21 cellular contexts compared by ENCODE assay signal in the genomic region with DNA sequence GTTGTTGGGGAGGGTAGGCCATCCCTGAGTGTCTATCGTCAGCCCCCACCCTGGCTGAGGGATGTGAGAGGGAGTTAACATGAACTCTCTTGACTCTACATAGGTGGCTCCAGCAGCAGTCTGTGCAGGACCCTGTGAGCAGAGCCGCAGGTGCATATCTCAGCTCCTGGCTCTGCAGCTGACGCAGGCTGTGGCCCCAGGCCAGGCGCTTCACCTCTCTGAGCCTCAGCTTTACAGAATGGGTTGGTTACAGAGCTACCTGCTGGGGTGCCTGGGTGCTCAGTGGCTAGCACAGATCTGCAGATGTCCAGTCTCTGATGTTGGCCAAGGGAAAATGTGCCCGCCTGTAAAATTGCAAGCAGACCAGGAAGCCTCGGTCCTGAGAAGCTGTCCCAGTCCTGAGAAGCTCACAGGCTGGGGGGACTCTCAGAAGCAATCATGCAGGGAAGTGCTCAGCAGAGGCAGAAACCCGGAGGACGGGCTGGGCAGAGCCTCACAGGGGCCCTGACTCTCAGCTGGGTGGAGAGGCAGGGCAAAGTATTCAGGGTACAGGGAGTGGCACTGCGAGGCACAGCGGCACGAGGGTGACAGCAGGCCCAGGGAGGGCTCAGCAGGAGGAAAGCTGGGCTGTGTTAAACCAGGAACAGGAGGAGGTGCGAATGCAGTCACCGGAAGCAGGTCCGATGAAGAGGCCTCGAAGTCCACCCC. TPM values are rescaled to one million over a fixed set of nuclear protein-coding genes. Genes with fewer than 3 reads are reported as not detected.
DNase-seq lines count a peak whose midpoint lies in the region; ATAC-seq, FAIRE-seq and TF ChIP-seq lines count a peak whose summit lies in the region.
"Had no signal": no experiment of that assay in that cellular context is flagged by ENCODE, and none has a peak within 500 bp of the region (broad histone marks: within the 10 kb centered on the region; RNA-seq: fewer than 3 reads in every experiment).

No MANE protein-coding gene starts in this region.

- H2BK12ac ChIP-seq in neuronal stem cell (ENCODE audit: low read length) = no peak overlapping the region

- in situ Hi-C loops in mammary epithelial cell (cut with MboI; ENCODE audit: low sequenced_read_pairs in 2 of 2) = loop anchor here (5.0 kb wide), 1 partner anchor 39 kb away; no protein-coding TSS in a partner anchor

- no peak overlapping the region for H3K27ac Mint-ChIP-seq in endodermal cell
- H3K27ac Mint-ChIP-seq in naive thymus-derived CD8-positive, alpha-beta T cell = no peak overlapping the region
- H3K27ac Mint-ChIP-seq: T-helper 2 cell treated with Interferon-gamma antibody and Interleukin-4, amounts not matched to agents 5 μg/mL and 100 μg/mL, for 36 hours had no signal

- H3K79me1 ChIP-seq in neuronal stem cell (ENCODE audit: low read depth, low read length) = peaks cover 3% of the 10 kb centered on the region

- H3K4me3 Mint-ChIP-seq in endodermal cell = no peak overlapping the region
- no peak overlapping the region for H3K4me3 Mint-ChIP-seq in naive thymus-derived CD8-positive, alpha-beta T cell
- H3K4me3 Mint-ChIP-seq: T-helper 2 cell treated with Interferon-gamma antibody and Interleukin-4, amounts not matched to agents 5 μg/mL and 100 μg/mL, for 36 hours had no signal

- H3K4me2 ChIP-seq in BLaER1 = peak overlapping the region; percentile 47
- no peak overlapping the region for H3K4me2 ChIP-seq in neuronal stem cell (ENCODE audit: insufficient read depth, low read length, poor library complexity, severe bottlenecking)
- H3K4me2 ChIP-seq in mammary epithelial cell (ENCODE audit: insufficient read depth, low read depth, low read length) = no peak overlapping the region

- WGBS in endodermal cell (ENCODE audit: insufficient coverage in 1 of 2, insufficient read length in 1 of 2), 2 experiments = 91% methylated on average over 12 to 15 of the region's 15 CpGs
- no CpG with 5 or more reads among the region's 15 CpGs for WGBS in neuronal stem cell (ENCODE audit: extremely low coverage in 2 of 2, insufficient read length in 2 of 2, insufficient replicate concordance in 1 of 2), 2 donors
- WGBS in mammary epithelial cell (ENCODE audit: low coverage, missing lambda C conversion rate) = 96% methylated on average over 8 of the region's 15 CpGs

- H3K27me3 ChIP-seq in BLaER1 = no peaks in the 10 kb centered on the region
- no peaks in the 10 kb centered on the region for H3K27me3 ChIP-seq in endodermal cell (ENCODE audit: control insufficient read depth, insufficient read depth, low read length, poor library complexity, severe bottlenecking)
- H3K27me3 ChIP-seq in neuronal stem cell (ENCODE audit: control insufficient read depth in 3 of 3, insufficient read depth in 3 of 3, low read depth in 1 of 3, low read length in 3 of 3) = peaks cover 0 to 18% (median 0%) of the 10 kb centered on the region in 3 experiments
- no peaks in the 10 kb centered on the region for H3K27me3 ChIP-seq in mammary epithelial cell (ENCODE audit: insufficient read depth, low read length)
- H3K27me3 ChIP-seq: tibial artery had no signal

- POLR2A ChIA-PET in naive thymus-derived CD8-positive, alpha-beta T cell (lab: Charles Lee) = interaction anchor here (1.1 to 5.2 kb wide), 3 partner anchors 14 to 38 kb away, joined by 3 to 49 read pairs (median 21); partner anchors contain the start of gene C11orf24

- no peaks in the 10 kb centered on the region for H3K9me3 ChIP-seq in BLaER1
- H3K9me3 ChIP-seq in endodermal cell (ENCODE audit: control insufficient read depth, low read length) = no peaks in the 10 kb centered on the region
- no peaks in the 10 kb centered on the region for H3K9me3 ChIP-seq in neuronal stem cell (replicated peaks in 1 of 2; ENCODE audit: control insufficient read depth in 2 of 2, insufficient read depth in 1 of 2, low read depth in 1 of 2, low read length in 2 of 2)
- no peaks in the 10 kb centered on the region for H3K9me3 ChIP-seq in mammary epithelial cell (replicated peaks; ENCODE audit: insufficient read depth, low read length)
- H3K9me3 ChIP-seq: lower lobe of right lung, neutrophil, tibial artery had no signal

- peak overlapping the region; percentile 35; the same call in 1 of the 2 replicates for H3K9ac ChIP-seq in BLaER1
- no peak overlapping the region for H3K9ac ChIP-seq in endodermal cell (ENCODE audit: extremely low read depth, low read length, poor library complexity, severe bottlenecking)
- H3K9ac ChIP-seq in neuronal stem cell (ENCODE audit: low read depth, low read length, poor library complexity) = peak overlapping the region; percentile 44
- no peak overlapping the region for H3K9ac ChIP-seq in mammary epithelial cell (ENCODE audit: insufficient read depth, low read length)

- dilution Hi-C loops in mammary epithelial cell (cut with HindIII; ENCODE audit: low sequenced_read_pairs) = no loop called here

- no peaks in the 10 kb centered on the region for H3K9me3 Mint-ChIP-seq in endodermal cell
- no peaks in the 10 kb centered on the region for H3K9me3 Mint-ChIP-seq in naive thymus-derived CD8-positive, alpha-beta T cell
- H3K9me3 Mint-ChIP-seq: T-helper 2 cell treated with Interferon-gamma antibody and Interleukin-4, amounts not matched to agents 5 μg/mL and 100 μg/mL, for 36 hours had no signal

- H4K8ac ChIP-seq in neuronal stem cell (ENCODE audit: low read depth, low read length) = peak overlapping the region; percentile 23

- CTCF ChIA-PET in mammary epithelial cell (lab: Charles Lee; ENCODE audit: low non-redundant PET) = no interaction called here

- H3K36me3 ChIP-seq in BLaER1 (no peaks in the 10 kb centered on the region), endodermal cell (ENCODE audit: control insufficient read depth, insufficient read depth, low read length) (no peaks in the 10 kb centered on the region), neuronal stem cell (replicated peaks in 1 of 2; ENCODE audit: control insufficient read depth in 2 of 2, insufficient read depth in 2 of 2, low read length in 2 of 2) (no peaks in the 10 kb centered on the region), mammary epithelial cell (ENCODE audit: insufficient read depth, low read length) (no peaks in the 10 kb centered on the region)
- H3K36me3 ChIP-seq: lower lobe of right lung, neutrophil, tibial artery had no signal

- peaks cover 55% of the 10 kb centered on the region for H3K4me1 ChIP-seq in BLaER1
- no peaks in the 10 kb centered on the region for H3K4me1 ChIP-seq in endodermal cell (ENCODE audit: control insufficient read depth, insufficient read depth, low read length)
- peaks cover 0 to 2% of the 10 kb centered on the region in 2 donors for H3K4me1 ChIP-seq in neuronal stem cell (ENCODE audit: control insufficient read depth in 2 of 2, insufficient read depth in 1 of 2, low read depth in 1 of 2, low read length in 2 of 2)
- H3K4me1 ChIP-seq in mammary epithelial cell (ENCODE audit: insufficient read depth, low read length) = no peaks in the 10 kb centered on the region

- H2AFZ ChIP-seq in neuronal stem cell (ENCODE audit: low read length) (peak overlapping the region; percentile 77), mammary epithelial cell (ENCODE audit: low read depth, low read length) (no peak overlapping the region)
- H2AFZ ChIP-seq: PC-9 had no signal

- H3K4me1 Mint-ChIP-seq in endodermal cell = no peaks in the 10 kb centered on the region
- peaks cover 5 to 26% (median 6%) of the 10 kb centered on the region in 4 donors for H3K4me1 Mint-ChIP-seq in naive thymus-derived CD8-positive, alpha-beta T cell

- FAIRE-seq in HTR-8/SVneo (lab: Jason Lieb, UNC) = peak; percentile 86
- FAIRE-seq: kidney had no signal

- no peak overlapping the region for H4K91ac ChIP-seq in neuronal stem cell (ENCODE audit: low read depth, low read length, poor library complexity)

- H3K4ac ChIP-seq in neuronal stem cell (ENCODE audit: low read length) = peak overlapping the region; percentile 37

- H3K36me3 Mint-ChIP-seq in endodermal cell (ENCODE audit: low read depth) = no peaks in the 10 kb centered on the region
- H3K36me3 Mint-ChIP-seq in naive thymus-derived CD8-positive, alpha-beta T cell = no peaks in the 10 kb centered on the region

- H3K79me2 ChIP-seq in mammary epithelial cell (ENCODE audit: insufficient read depth, low read length) = no peaks in the 10 kb centered on the region

- H4K20me1 ChIP-seq in BLaER1 (no peaks in the 10 kb centered on the region), mammary epithelial cell (ENCODE audit: insufficient read depth, low read length) (no peaks in the 10 kb centered on the region)

- H2BK15ac ChIP-seq in neuronal stem cell (ENCODE audit: low read length) = peak overlapping the region; percentile 81

- peak overlapping the region; percentile 89 for H2AK5ac ChIP-seq in neuronal stem cell (ENCODE audit: low read depth, low read length)

- intact Hi-C loops in mammary epithelial cell (cut with micrococcal nuclease) = loop anchor here (1.0 to 2.0 kb wide), 5 partner anchors 25 to 150 kb away; partner anchors contain the start of gene C11orf24

- BruUV-seq in mammary epithelial cell (replicated peaks; lab: Mats Ljungman, UMichigan) = no TSS peak

- H3K27ac ChIP-seq in BLaER1 = 0 out of 2 replicates have a peak overlapping the region, but pooled peaks have one; percentile 52
- H3K27ac ChIP-seq in endodermal cell (ENCODE audit: low read depth, low read length) = no peak overlapping the region
- no peak overlapping the region for H3K27ac ChIP-seq in neuronal stem cell (replicated peaks; ENCODE audit: low read length)
- no peak overlapping the region for H3K27ac ChIP-seq in mammary epithelial cell (ENCODE audit: insufficient read depth, low read depth, low read length)
- H3K27ac ChIP-seq: lower lobe of right lung, neutrophil, PC-9, tibial artery had no signal

- H3K23ac ChIP-seq in neuronal stem cell (ENCODE audit: low read depth, low read length, poor library complexity) = peak overlapping the region; percentile 85

- H3K14ac ChIP-seq in neuronal stem cell (ENCODE audit: low read length) = peak overlapping the region; percentile 47

- H2BK120ac ChIP-seq in neuronal stem cell (ENCODE audit: low read depth, low read length) = no peak overlapping the region

- ATAC-seq in GM18520 (IDR thresholded peaks at IDR 0.05; ENCODE audit: unreplicated experiment) = no peak
- no peak for ATAC-seq in naive thymus-derived CD8-positive, alpha-beta T cell

- no peak for TF ChIP-seq CTCF in endodermal cell (conservative IDR thresholded peaks at IDR 0.05)
- no peak for TF ChIP-seq CTCF in mammary epithelial cell (conservative IDR thresholded peaks at IDR 0.05 in 1 of 2, IDR thresholded peaks at IDR 0.05 in 1 of 2; ENCODE audit: extremely low read depth in 1 of 2, insufficient read depth in 1 of 2, low read depth in 1 of 2, low read length in 2 of 2)

- H3K18ac ChIP-seq in neuronal stem cell (ENCODE audit: low read length) = peak overlapping the region; percentile 70

- H3K27me3 Mint-ChIP-seq in endodermal cell (ENCODE audit: insufficient read depth) = peaks cover 6% of the 10 kb centered on the region
- no peaks in the 10 kb centered on the region for H3K27me3 Mint-ChIP-seq in naive thymus-derived CD8-positive, alpha-beta T cell

- no peak overlapping the region for H3K4me3 ChIP-seq in BLaER1
- no peak overlapping the region for H3K4me3 ChIP-seq in endodermal cell (ENCODE audit: low read length)
- no peak overlapping the region for H3K4me3 ChIP-seq in neuronal stem cell (ENCODE audit: low read length in 2 of 2)
- no peak overlapping the region for H3K4me3 ChIP-seq in mammary epithelial cell (replicated peaks in 1 of 3; ENCODE audit: insufficient read depth in 1 of 3, low read depth in 2 of 3, low read length in 3 of 3)
- H3K4me3 ChIP-seq: lower lobe of right lung, PC-9, tibial artery had no signal

- DNase-seq in HTR-8/SVneo (ENCODE audit: insufficient read length, low spot score) (no peak), endodermal cell (peak; percentile 40), neuronal stem cell (ENCODE audit: low spot score) (no peak), mammary epithelial cell (no peak)
- no peak for DNase-seq in naive thymus-derived CD8-positive, alpha-beta T cell
- DNase-seq: activated CD4-positive, alpha-beta T cell treated with anti-CD3 and anti-CD28 coated beads for 4 hours; activated T-cell treated with anti-CD3 and anti-CD28 coated beads, Interleukin-2, amount 50 U/mL, for 1 hour; DMS79 treated with DMSO at 0.1 percent for 48 hours; effector memory CD4-positive, alpha-beta T cell; erythroblast; kidney; NCI-H146; NCI-H510A; PC-9; SHP77 treated with DMSO at 0.1 percent for 48 hours; tibial artery had no signal

- H2BK5ac ChIP-seq in neuronal stem cell (ENCODE audit: low read length) = peak overlapping the region; percentile 53

RNA-seq across cellular contexts. Expression of gene LRP5, which starts 15.9 kb away (rescaled TPM):
- total RNA-seq in endodermal cell (10 to 100 TPM; 58.2 to 64.1 TPM), mammary epithelial cell (10 to 100 TPM; 32.6 to 41.7 TPM)
- 37.4 TPM for polyA plus RNA-seq in endodermal cell (2013, experiment 1 of 2)
- polyA plus RNA-seq in endodermal cell (2013, experiment 2 of 2) = 35.9 TPM
- 32.3 TPM for polyA plus RNA-seq in neuronal stem cell (2013, experiment 1 of 2)
- 34.5 TPM for polyA plus RNA-seq in neuronal stem cell (2013, experiment 2 of 2)
- polyA plus RNA-seq in mammary epithelial cell = 13.5 TPM
- 19.7 TPM for polyA minus RNA-seq in mammary epithelial cell
- total RNA-seq in naive thymus-derived CD8-positive, alpha-beta T cell = 1 to 10 TPM; 3.0 to 3.6 TPM
- 1 to 10 TPM in 2 of 3 donors, under 1 TPM in 1; 0.19 to 1.4 (median 1.4) TPM for polyA plus RNA-seq in naive thymus-derived CD8-positive, alpha-beta T cell

RNA-seq across cellular contexts. Expression of gene C11orf24, which starts 24.7 kb away (rescaled TPM):
- total RNA-seq in endodermal cell (10 to 100 TPM; 38.4 to 39.4 TPM), mammary epithelial cell (10 to 100 TPM; 30.2 to 64.3 TPM)
- 34.3 TPM for polyA plus RNA-seq in endodermal cell (2013, experiment 1 of 2)
- 33.0 TPM for polyA plus RNA-seq in endodermal cell (2013, experiment 2 of 2)
- 36.4 TPM for polyA plus RNA-seq in neuronal stem cell (2013, experiment 1 of 2)
- polyA plus RNA-seq in neuronal stem cell (2013, experiment 2 of 2) = 35.7 TPM
- 46.5 TPM for polyA plus RNA-seq in mammary epithelial cell
- polyA minus RNA-seq in mammary epithelial cell = 47.1 TPM
- 10 to 100 TPM; 17.9 to 19.4 TPM for total RNA-seq in naive thymus-derived CD8-positive, alpha-beta T cell
- polyA plus RNA-seq in naive thymus-derived CD8-positive, alpha-beta T cell = 10 to 100 TPM in 1 of 3 donors, 1 to 10 TPM in 2; 6.1 to 10.4 (median 6.6) TPM

Comparison
In these comparisons a context has a peak if more than half of its experiments do, and no peak if none do; other contexts are left out.
1. H3K9ac ChIP-seq: peak in BLaER1 (single experiment) and neuronal stem cell (single experiment); none in endodermal cell (single experiment) and mammary epithelial cell (single experiment).
2. RNA of gene LRP5, which starts 15.9 kb away (total RNA-seq): 58.2 to 64.1 TPM in endodermal cell and 32.6 to 41.7 TPM in mammary epithelial cell; 3.0 to 3.6 TPM in naive thymus-derived CD8-positive, alpha-beta T cell; every median in the first group is over 4 times any median in the second.